Comparison of ENCODE assay signal across 8 cellular contexts in the genomic region with DNA sequence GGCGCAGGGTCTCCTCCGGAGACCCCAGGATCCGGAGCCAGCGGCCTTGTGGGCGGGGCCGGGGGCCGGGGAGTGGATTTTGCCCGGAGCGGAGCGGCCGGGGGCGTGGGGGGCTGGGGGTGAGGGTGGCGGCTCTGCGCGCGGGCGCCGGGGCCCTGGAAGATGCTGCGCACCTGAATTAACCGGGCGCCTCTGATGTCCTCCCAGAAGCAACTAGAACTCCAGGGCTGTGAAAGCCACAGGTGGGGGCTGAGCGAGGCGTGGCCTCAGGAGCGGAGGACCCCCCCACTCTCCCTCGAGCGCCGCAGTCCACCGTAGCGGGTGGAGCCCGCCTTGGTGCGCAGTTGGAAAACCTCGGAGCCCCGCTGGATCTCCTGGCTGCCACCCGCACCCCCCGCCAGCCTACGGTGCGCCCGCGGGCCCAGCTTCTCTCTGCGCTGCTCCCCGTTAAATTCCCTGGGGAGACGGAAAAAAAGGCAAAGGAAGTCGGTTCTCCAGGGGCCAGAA. TPM values are rescaled to one million over a fixed set of nuclear protein-coding genes. Genes with fewer than 3 reads are reported as not detected.
A peak's percentile ranks its signal among the peaks of the same experiment; 100 is the strongest.
DNase-seq lines count a peak whose midpoint lies in the region; ATAC-seq, FAIRE-seq and TF ChIP-seq lines count a peak whose summit lies in the region.

No MANE protein-coding gene starts in this region.

- no peak for TF ChIP-seq RAD21 in GM12878 (IDR thresholded peaks at IDR 0.05; ENCODE audit: insufficient read depth, low read depth, low read length)

- peak overlapping the region; percentile 78 for H2AFZ ChIP-seq in GM12878 (ENCODE audit: control insufficient read depth, low read depth, low read length)

- H3K79me2 ChIP-seq in GM12878 (ENCODE audit: control insufficient read depth, insufficient read depth, low read length) = peaks cover 4% of the 10 kb centered on the region

- POLR2A ChIA-PET in GM12878 (lab: Charles Lee) = interaction anchor here (0.6 to 1.5 kb wide), 5 partner anchors 14 to 518 kb away, joined by 3 to 4 read pairs (median 3); no protein-coding TSS in a partner anchor

- H3K4me3 ChIP-seq in GM12878 (peak overlapping the region; percentile 94), iPS-20b (ENCODE audit: low read length) (peak overlapping the region; percentile 93), skeletal muscle satellite cell (ENCODE audit: low read length) (peak overlapping the region; percentile 99)

- SMC1A ChIA-PET in GM12878 (lab: Charles Lee; ENCODE audit: uncharacterized antibody, unreplicated experiment) = no interaction called here

- in situ Hi-C loops in GM12878 (cut with MboI) = no loop called here

- peak; percentile 32 for DNase-seq in NCI-H2171 (lab: John Stamatoyannopoulos, UW)
- DNase-seq in GM12878 (ENCODE audit: low read depth, low spot score) = no peak
- DNase-seq in ureter (ENCODE audit: low spot score) = no peak

- RAD21 ChIA-PET in GM12878 (lab: Charles Lee; ENCODE audit: unreplicated experiment) = interaction anchor here (2.2 kb wide), 1 partner anchor 43 kb away, joined by 10 read pairs; no protein-coding TSS in a partner anchor

- H3K4me1 ChIP-seq in ES-I3 (ENCODE audit: insufficient read depth, low read length) (peaks cover 14% of the 10 kb centered on the region), GM12878 (ENCODE audit: control insufficient read depth, insufficient read depth, low read length) (peaks cover 4% of the 10 kb centered on the region), iPS-20b (ENCODE audit: insufficient read depth, low read length) (peaks cover 6% of the 10 kb centered on the region), skeletal muscle satellite cell (ENCODE audit: control insufficient read depth, insufficient read depth, low read length) (peaks cover 15% of the 10 kb centered on the region)

- no peak overlapping the region for H3K27ac ChIP-seq in GM12878 (ENCODE audit: control insufficient read depth, insufficient read depth)
- no peak overlapping the region for H3K27ac ChIP-seq in iPS-20b (ENCODE audit: low read length)

- BruUV-seq in GM12878 (replicated peaks; lab: Mats Ljungman, UMichigan) = no TSS peak

- FAIRE-seq in GM12878 (lab: Jason Lieb, UNC) = no peak

- CTCF ChIA-PET in GM12878 (lab: Yijun Ruan, JAX) = no interaction called here

- H3K9ac ChIP-seq in ES-I3 (ENCODE audit: low read depth, low read length) = peak overlapping the region; percentile 98
- H3K9ac ChIP-seq in GM12878 (ENCODE audit: control insufficient read depth, insufficient read depth, low read length) = peak overlapping the region; percentile 80; the same call in 1 of the 2 replicates
- H3K9ac ChIP-seq in iPS-20b (ENCODE audit: low read depth, low read length) = peak overlapping the region; percentile 59; the same call in 1 of the 2 replicates
- peak overlapping the region; percentile 92 for H3K9ac ChIP-seq in skeletal muscle satellite cell (ENCODE audit: low read depth, low read length)

- H3K4me2 ChIP-seq in GM12878 (ENCODE audit: control insufficient read depth, insufficient read depth) (peak overlapping the region; percentile 90), skeletal muscle satellite cell (ENCODE audit: low read length) (peak overlapping the region; percentile 99)

- ATAC-seq in GM12878 = no peak
- ATAC-seq in GM21515 (IDR thresholded peaks at IDR 0.05; ENCODE audit: unreplicated experiment) = no peak
- ATAC-seq in HG03521 (IDR thresholded peaks at IDR 0.05; ENCODE audit: unreplicated experiment) = no peak

- no peaks in the 10 kb centered on the region; the same call in 1 of the 2 replicates for H4K20me1 ChIP-seq in GM12878 (ENCODE audit: control insufficient read depth, insufficient read depth)

- H3K36me3 ChIP-seq in ES-I3 (ENCODE audit: insufficient read depth, low read length) = no peaks in the 10 kb centered on the region
- peaks cover 0 to 5% of the 10 kb centered on the region in 2 experiments; a peak in 2 of 4 replicates for H3K36me3 ChIP-seq in GM12878 (ENCODE audit: control insufficient read depth in 2 of 2, insufficient read depth in 2 of 2, low read length in 1 of 2)
- H3K36me3 ChIP-seq in iPS-20b (ENCODE audit: insufficient read depth, low read depth, low read length) = peaks cover 7% of the 10 kb centered on the region; the same call in 1 of the 2 replicates
- peaks cover 17% of the 10 kb centered on the region for H3K36me3 ChIP-seq in skeletal muscle satellite cell (ENCODE audit: insufficient read depth, low read length)

- H3K27me3 ChIP-seq in GM12878 (replicated peaks in 1 of 2; ENCODE audit: control insufficient read depth in 2 of 2, insufficient read depth in 2 of 2, low read length in 1 of 2) (no peaks in the 10 kb centered on the region), iPS-20b (ENCODE audit: insufficient read depth, low read length) (no peaks in the 10 kb centered on the region; the same call in 1 of the 2 replicates), skeletal muscle satellite cell (ENCODE audit: control insufficient read depth, insufficient read depth, low read length) (no peaks in the 10 kb centered on the region)

- intact Hi-C loops in GM12878 (cut with micrococcal nuclease; ENCODE audit: unreplicated experiment) = no loop called here

- no peaks in the 10 kb centered on the region for H3K9me3 ChIP-seq in ES-I3 (ENCODE audit: control insufficient read depth, insufficient read depth, low read length)
- no peaks in the 10 kb centered on the region for H3K9me3 ChIP-seq in GM12878 (replicated peaks; ENCODE audit: control insufficient read depth, insufficient read depth, low read length)
- H3K9me3 ChIP-seq in iPS-20b (ENCODE audit: insufficient read depth, low read depth, low read length) = no peaks in the 10 kb centered on the region
- no peaks in the 10 kb centered on the region for H3K9me3 ChIP-seq in skeletal muscle satellite cell (replicated peaks; ENCODE audit: low read length)

- TF ChIP-seq POLR2A in GM12878 (IDR thresholded peaks at IDR 0.05; ENCODE audit: low read depth, low read length) = no peak

- TF ChIP-seq CTCF in GM12878 (IDR thresholded peaks at IDR 0.05 in 2 of 3, conservative IDR thresholded peaks at IDR 0.05 in 1 of 3; ENCODE audit: control insufficient read depth in 2 of 3, extremely low read depth in 1 of 3, insufficient read depth in 1 of 3, low read depth in 3 of 3, low read length in 3 of 3) = no peak

- WGBS in GM12878 (ENCODE audit: insufficient coverage, insufficient replicate concordance, low lambda C conversion rate, missing lambda C conversion rate) = 46% methylated on average over 34 of the region's 43 CpGs

- no peak for TF ChIP-seq EP300 in GM12878 (IDR thresholded peaks at IDR 0.05; ENCODE audit: borderline replicate concordance in 1 of 2, control insufficient read depth in 1 of 2, low read depth in 2 of 2, low read length in 2 of 2)

RNA-seq across cellular contexts. Expression of a gene that starts 0.5 kb away (rescaled TPM):
- total RNA-seq in GM12878 (2013; cell fraction: nucleolus; rRNA removed) = 14.5 and 18.3 TPM in 2 replicates
- 2.1 and 3.3 TPM in 2 replicates for total RNA-seq in GM12878 (2014; rRNA removed)
- total RNA-seq in GM12878 (2014; rRNA removed; fragmentation: Illumina TruSeq; extraction: Trizol) = 0.46 and 0.54 TPM in 2 replicates
- 1.5 and 2.2 TPM in 2 replicates for total RNA-seq in GM12878 (2021)
- 2.1 TPM for polyA plus RNA-seq in GM12878 (2011; ENCODE audit: low read depth)
- polyA plus RNA-seq in GM12878 (2011; rRNA removed) = 0.36 and 0.65 TPM in 2 replicates
- 1.0 and 1.4 TPM in 2 replicates for polyA plus RNA-seq in GM12878 (2011; cell fraction: cytosol; rRNA removed)
- polyA plus RNA-seq in GM12878 (2011; cell fraction: nucleus; rRNA removed) = 12.5 and 13.2 TPM in 2 replicates
- polyA plus RNA-seq in GM12878 (2012) = 4.4 and 5.4 TPM in 2 replicates
- polyA plus RNA-seq in GM12878 (2014; fragmentation: Illumina TruSeq; extraction: Trizol) = 0.22 and 0.73 TPM in 2 replicates
- polyA plus RNA-seq in GM12878 (2014; fragmentation: Nextera tagmentation; extraction: Ambion mirVana) = under 1 TPM in 1 of 2 experiments, not detected in 1; 0.05 TPM
- polyA plus RNA-seq in GM12878 (2014; rRNA removed) = 4.1 TPM in 2 replicates
- 1 to 10 TPM; 1.2 to 2.2 TPM for polyA plus RNA-seq in GM12878 (2016; fragmentation: Nextera tagmentation; extraction: Ambion mirVana)
- polyA minus RNA-seq in GM12878 (2011; rRNA and poly(A)+ RNA removed) = 0.44 and 0.46 TPM in 2 replicates
- not detected in 2 replicates for polyA minus RNA-seq in GM12878 (2011; cell fraction: cytosol; rRNA and poly(A)+ RNA removed)
- 2.8 and 4.0 TPM in 2 replicates for polyA minus RNA-seq in GM12878 (2011; cell fraction: nucleus; rRNA and poly(A)+ RNA removed)
- 6.3 and 8.5 TPM in 2 replicates for total RNA-seq in skeletal muscle satellite cell (2012; rRNA removed)
- total RNA-seq in ureter = 25.5 TPM

RNA-seq across cellular contexts. Expression of a gene that starts 0.6 kb away (rescaled TPM):
- total RNA-seq in GM12878 (2013; cell fraction: nucleolus; rRNA removed) = 53.8 and 65.3 TPM in 2 replicates
- total RNA-seq in GM12878 (2014; rRNA removed) (4.4 and 4.5 TPM in 2 replicates), GM12878 (2014; rRNA removed; fragmentation: Illumina TruSeq; extraction: Trizol) (3.4 and 3.9 TPM in 2 replicates), GM12878 (2021) (12.0 and 16.0 TPM in 2 replicates), ureter (64.1 TPM)
- polyA plus RNA-seq in GM12878 (2011; ENCODE audit: low read depth) = 11.0 TPM
- polyA plus RNA-seq in GM12878 (2011; rRNA removed) (5.8 and 6.2 TPM in 2 replicates), GM12878 (2014; fragmentation: Illumina TruSeq; extraction: Trizol) (4.5 and 5.7 TPM in 2 replicates), GM12878 (2014; fragmentation: Nextera tagmentation; extraction: Ambion mirVana) (1 to 10 TPM in 1 of 2 experiments, under 1 TPM in 1; 0.13 to 1.3 TPM), GM12878 (2014; rRNA removed) (10.2 and 12.9 TPM in 2 replicates), GM12878 (2016; fragmentation: Nextera tagmentation; extraction: Ambion mirVana) (10 to 100 TPM; 14.0 to 17.2 TPM)
- polyA plus RNA-seq in GM12878 (2011; cell fraction: cytosol; rRNA removed) = 7.8 and 9.5 TPM in 2 replicates
- 69.7 and 83.3 TPM in 2 replicates for polyA plus RNA-seq in GM12878 (2011; cell fraction: nucleus; rRNA removed)
- 22.7 and 24.5 TPM in 2 replicates for polyA plus RNA-seq in GM12878 (2012)
- polyA minus RNA-seq in GM12878 (2011; rRNA and poly(A)+ RNA removed) = 3.8 and 4.3 TPM in 2 replicates
- 4.9 and 10.6 TPM in 2 replicates for polyA minus RNA-seq in GM12878 (2011; cell fraction: cytosol; rRNA and poly(A)+ RNA removed)
- polyA minus RNA-seq in GM12878 (2011; cell fraction: nucleus; rRNA and poly(A)+ RNA removed) = 6.4 and 13.8 TPM in 2 replicates
- total RNA-seq in skeletal muscle satellite cell (2012; rRNA removed) = 11.4 and 17.5 TPM in 2 replicates

RNA-seq across cellular contexts. Expression of a gene that starts 39.9 kb away (rescaled TPM):
- 595 and 707 TPM in 2 replicates for total RNA-seq in GM12878 (2013; cell fraction: nucleolus; rRNA removed)
- total RNA-seq in GM12878 (2014; rRNA removed) (84.7 and 105 TPM in 2 replicates), GM12878 (2014; rRNA removed; fragmentation: Illumina TruSeq; extraction: Trizol) (54.8 and 60.3 TPM in 2 replicates), GM12878 (2021) (129 and 145 TPM in 2 replicates), ureter (221 TPM)
- 66.3 TPM for polyA plus RNA-seq in GM12878 (2011; ENCODE audit: low read depth)
- polyA plus RNA-seq in GM12878 (2011; rRNA removed) (58.2 and 76.8 TPM in 2 replicates), GM12878 (2014; fragmentation: Illumina TruSeq; extraction: Trizol) (97.1 and 113 TPM in 2 replicates), GM12878 (2014; fragmentation: Nextera tagmentation; extraction: Ambion mirVana) (10 to 100 TPM; 18.6 to 23.6 TPM), GM12878 (2014; rRNA removed) (79.3 and 95.1 TPM in 2 replicates), GM12878 (2016; fragmentation: Nextera tagmentation; extraction: Ambion mirVana) (10 to 100 TPM; 52.4 to 53.6 TPM)
- 51.9 and 56.6 TPM in 2 replicates for polyA plus RNA-seq in GM12878 (2011; cell fraction: cytosol; rRNA removed)
- polyA plus RNA-seq in GM12878 (2011; cell fraction: nucleus; rRNA removed) = 460 and 635 TPM in 2 replicates
- polyA plus RNA-seq in GM12878 (2012) = 82.0 and 104 TPM in 2 replicates
- 191 and 202 TPM in 2 replicates for polyA minus RNA-seq in GM12878 (2011; rRNA and poly(A)+ RNA removed)
- polyA minus RNA-seq in GM12878 (2011; cell fraction: cytosol; rRNA and poly(A)+ RNA removed) = 72.8 and 86.2 TPM in 2 replicates
- 196 and 291 TPM in 2 replicates for polyA minus RNA-seq in GM12878 (2011; cell fraction: nucleus; rRNA and poly(A)+ RNA removed)
- 54.8 and 70.7 TPM in 2 replicates for total RNA-seq in skeletal muscle satellite cell (2012; rRNA removed)

RNA-seq across cellular contexts. Expression of a gene that starts 50.9 kb away (rescaled TPM):
- 0.20 and 0.58 TPM in 2 replicates for total RNA-seq in GM12878 (2013; cell fraction: nucleolus; rRNA removed)
- total RNA-seq in GM12878 (2014; rRNA removed) = not detected in 2 replicates
- not detected in 2 replicates for total RNA-seq in GM12878 (2014; rRNA removed; fragmentation: Illumina TruSeq; extraction: Trizol)
- not detected in 2 replicates for total RNA-seq in GM12878 (2021)
- not detected for polyA plus RNA-seq in GM12878 (2011; ENCODE audit: low read depth)
- not detected in 2 replicates for polyA plus RNA-seq in GM12878 (2011; rRNA removed)
- 0.06 TPM in 1 of 2 replicates, not detected in the other for polyA plus RNA-seq in GM12878 (2011; cell fraction: cytosol; rRNA removed)
- 0.03 and 0.13 TPM in 2 replicates for polyA plus RNA-seq in GM12878 (2011; cell fraction: nucleus; rRNA removed)
- polyA plus RNA-seq in GM12878 (2012) = 0.18 and 0.20 TPM in 2 replicates
- polyA plus RNA-seq in GM12878 (2014; fragmentation: Illumina TruSeq; extraction: Trizol) = not detected in 2 replicates
- polyA plus RNA-seq in GM12878 (2014; fragmentation: Nextera tagmentation; extraction: Ambion mirVana) = not detected
- polyA plus RNA-seq in GM12878 (2014; rRNA removed) = not detected in 2 replicates
- under 1 TPM; 0.08 to 0.15 TPM for polyA plus RNA-seq in GM12878 (2016; fragmentation: Nextera tagmentation; extraction: Ambion mirVana)
- not detected in 2 replicates for polyA minus RNA-seq in GM12878 (2011; rRNA and poly(A)+ RNA removed)
- polyA minus RNA-seq in GM12878 (2011; cell fraction: cytosol; rRNA and poly(A)+ RNA removed) = not detected in 2 replicates
- polyA minus RNA-seq in GM12878 (2011; cell fraction: nucleus; rRNA and poly(A)+ RNA removed) = not detected in 2 replicates
- 0.25 TPM in 1 of 2 replicates, not detected in the other for total RNA-seq in skeletal muscle satellite cell (2012; rRNA removed)
- 19.3 TPM for total RNA-seq in ureter
